ENCODE assay signal across 1 cellular context in the genomic region with DNA sequence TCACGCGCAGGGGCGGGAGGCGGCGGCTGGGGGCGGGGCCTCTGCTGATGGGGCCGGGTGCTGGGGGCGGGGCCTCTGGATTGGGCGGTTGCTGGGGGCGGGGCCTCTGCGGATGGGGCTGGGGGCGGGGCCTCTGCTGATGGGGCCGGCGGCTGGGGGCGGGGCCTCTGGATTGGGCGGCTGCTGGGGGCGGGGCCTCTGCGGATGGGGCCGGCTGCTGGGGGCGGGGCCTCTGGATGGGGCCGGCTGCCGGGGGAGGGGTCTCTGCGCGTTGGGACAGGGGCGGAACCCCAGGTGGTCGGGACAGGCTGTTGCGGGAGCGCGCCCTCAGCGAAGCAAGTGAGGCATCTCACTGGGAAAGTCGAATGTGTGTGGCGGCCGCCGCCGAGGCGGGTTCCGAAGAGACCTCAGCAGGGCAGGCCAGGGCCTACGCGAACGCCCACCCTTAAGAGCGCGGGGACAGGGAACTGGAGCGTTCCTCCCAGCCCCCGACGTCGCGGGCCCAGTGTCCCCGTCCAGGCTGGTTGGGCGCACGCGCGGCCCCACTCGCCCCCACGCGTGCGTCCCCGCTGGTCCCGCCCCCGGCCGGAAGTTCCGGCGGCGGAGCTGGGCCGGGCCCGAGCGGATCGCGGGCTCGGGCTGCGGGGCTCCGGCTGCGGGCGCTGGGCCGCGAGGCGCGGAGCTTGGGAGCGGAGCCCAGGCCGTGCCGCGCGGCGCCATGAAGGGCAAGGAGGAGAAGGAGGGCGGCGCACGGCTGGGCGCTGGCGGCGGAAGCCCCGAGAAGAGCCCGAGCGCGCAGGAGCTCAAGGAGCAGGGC.
TF ChIP-seq lines count a peak whose summit lies in the region.

A gene (plus strand): TSS at position 603 of the 817 bp plus-strand sequence. CDS start 116 bp downstream, at position 719.

TF ChIP-seq in K562, 482 proteins besides CTCF, POLR2A, EP300 and RAD21 (continued from another document and continues in another):
- TF ChIP-seq, protein P1, sequence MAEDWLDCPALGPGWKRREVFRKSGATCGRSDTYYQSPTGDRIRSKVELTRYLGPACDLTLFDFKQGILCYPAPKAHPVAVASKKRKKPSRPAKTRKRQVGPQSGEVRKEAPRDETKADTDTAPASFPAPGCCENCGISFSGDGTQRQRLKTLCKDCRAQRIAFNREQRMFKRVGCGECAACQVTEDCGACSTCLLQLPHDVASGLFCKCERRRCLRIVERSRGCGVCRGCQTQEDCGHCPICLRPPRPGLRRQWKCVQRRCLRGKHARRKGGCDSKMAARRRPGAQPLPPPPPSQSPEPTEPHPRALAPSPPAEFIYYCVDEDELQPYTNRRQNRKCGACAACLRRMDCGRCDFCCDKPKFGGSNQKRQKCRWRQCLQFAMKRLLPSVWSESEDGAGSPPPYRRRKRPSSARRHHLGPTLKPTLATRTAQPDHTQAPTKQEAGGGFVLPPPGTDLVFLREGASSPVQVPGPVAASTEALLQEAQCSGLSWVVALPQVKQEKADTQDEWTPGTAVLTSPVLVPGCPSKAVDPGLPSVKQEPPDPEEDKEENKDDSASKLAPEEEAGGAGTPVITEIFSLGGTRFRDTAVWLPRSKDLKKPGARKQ (CRISPR knock-in tag; IDR thresholded peaks at IDR 0.05), result no peak
- no peak for TF ChIP-seq MTF1 (CRISPR knock-in tag; IDR thresholded peaks at IDR 0.05; ENCODE audit: borderline replicate concordance)
- TF ChIP-seq SAFB (IDR thresholded peaks at IDR 0.05; ENCODE audit: borderline replicate concordance, low read depth, low read length), result peak; percentile 94
- no peak; the same call in 1 of the 2 replicates for TF ChIP-seq HDAC2 (IDR thresholded peaks at IDR 0.05)
- no peak for TF ChIP-seq ZNF121 (CRISPR knock-in tag; conservative IDR thresholded peaks at IDR 0.05)
- no peak for TF ChIP-seq PHB (CRISPR knock-in tag; IDR thresholded peaks at IDR 0.05)
- TF ChIP-seq SAFB2 (IDR thresholded peaks at IDR 0.05; ENCODE audit: borderline replicate concordance, low read depth, low read length, severe bottlenecking), result no peak
- no peak for TF ChIP-seq MECOM (CRISPR knock-in tag; IDR thresholded peaks at IDR 0.05)
- no peak for TF ChIP-seq MCM7 (IDR thresholded peaks at IDR 0.05)
- no peak for TF ChIP-seq NCOA1 (IDR thresholded peaks at IDR 0.05; ENCODE audit: low read depth)
- no peak for TF ChIP-seq ZC3H11A (IDR thresholded peaks at IDR 0.05; ENCODE audit: low read depth, low read length)
- TF ChIP-seq DMBX1 (CRISPR knock-in tag; IDR thresholded peaks at IDR 0.05; ENCODE audit: borderline replicate concordance), result no peak
- TF ChIP-seq OTX1 (CRISPR knock-in tag; IDR thresholded peaks at IDR 0.05), result no peak
- TF ChIP-seq MAZ (CRISPR knock-in tag; conservative IDR thresholded peaks at IDR 0.05 in 1 of 2, IDR thresholded peaks at IDR 0.05 in 1 of 2), result peak; percentile 63 to 66
- peak; percentile 38 for TF ChIP-seq POLR2B (IDR thresholded peaks at IDR 0.05; ENCODE audit: low read depth, partially characterized antibody)
- TF ChIP-seq ZNF354B (CRISPR knock-in tag; IDR thresholded peaks at IDR 0.05), result no peak
- TF ChIP-seq CREB1 (IDR thresholded peaks at IDR 0.05), result no peak
- TF ChIP-seq CREB1 (CRISPR knock-in tag; IDR thresholded peaks at IDR 0.05), result 0 out of 2 replicates have a peak, but pooled peaks have one; percentile 21
- 0 out of 4 replicates have a peak, but pooled peaks have one; percentile 39 to 41 for TF ChIP-seq FOXK2 (conservative IDR thresholded peaks at IDR 0.05 in 1 of 2, IDR thresholded peaks at IDR 0.05 in 1 of 2; ENCODE audit: low read depth in 2 of 2)
- no peak for TF ChIP-seq MTA1 (IDR thresholded peaks at IDR 0.05; ENCODE audit: borderline replicate concordance)
- peak; percentile 80 for TF ChIP-seq SAP30 (IDR thresholded peaks at IDR 0.05; ENCODE audit: borderline replicate concordance, insufficient read depth, low read depth, low read length, poor library complexity, severe bottlenecking)
- TF ChIP-seq, protein P2, sequence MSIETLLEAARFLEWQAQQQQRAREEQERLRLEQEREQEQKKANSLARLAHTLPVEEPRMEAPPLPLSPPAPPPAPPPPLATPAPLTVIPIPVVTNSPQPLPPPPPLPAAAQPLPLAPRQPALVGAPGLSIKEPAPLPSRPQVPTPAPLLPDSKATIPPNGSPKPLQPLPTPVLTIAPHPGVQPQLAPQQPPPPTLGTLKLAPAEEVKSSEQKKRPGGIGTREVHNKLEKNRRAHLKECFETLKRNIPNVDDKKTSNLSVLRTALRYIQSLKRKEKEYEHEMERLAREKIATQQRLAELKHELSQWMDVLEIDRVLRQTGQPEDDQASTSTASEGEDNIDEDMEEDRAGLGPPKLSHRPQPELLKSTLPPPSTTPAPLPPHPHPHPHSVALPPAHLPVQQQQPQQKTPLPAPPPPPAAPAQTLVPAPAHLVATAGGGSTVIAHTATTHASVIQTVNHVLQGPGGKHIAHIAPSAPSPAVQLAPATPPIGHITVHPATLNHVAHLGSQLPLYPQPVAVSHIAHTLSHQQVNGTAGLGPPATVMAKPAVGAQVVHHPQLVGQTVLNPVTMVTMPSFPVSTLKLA (conservative IDR thresholded peaks at IDR 0.05), result peak; percentile 56 to 89
- TF ChIP-seq WHSC1 (IDR thresholded peaks at IDR 0.05; ENCODE audit: low read length), result no peak
- TF ChIP-seq, protein P3, sequence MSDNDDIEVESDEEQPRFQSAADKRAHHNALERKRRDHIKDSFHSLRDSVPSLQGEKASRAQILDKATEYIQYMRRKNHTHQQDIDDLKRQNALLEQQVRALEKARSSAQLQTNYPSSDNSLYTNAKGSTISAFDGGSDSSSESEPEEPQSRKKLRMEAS (CRISPR knock-in tag; IDR thresholded peaks at IDR 0.05), result peak; percentile 78
- TF ChIP-seq, protein P4, sequence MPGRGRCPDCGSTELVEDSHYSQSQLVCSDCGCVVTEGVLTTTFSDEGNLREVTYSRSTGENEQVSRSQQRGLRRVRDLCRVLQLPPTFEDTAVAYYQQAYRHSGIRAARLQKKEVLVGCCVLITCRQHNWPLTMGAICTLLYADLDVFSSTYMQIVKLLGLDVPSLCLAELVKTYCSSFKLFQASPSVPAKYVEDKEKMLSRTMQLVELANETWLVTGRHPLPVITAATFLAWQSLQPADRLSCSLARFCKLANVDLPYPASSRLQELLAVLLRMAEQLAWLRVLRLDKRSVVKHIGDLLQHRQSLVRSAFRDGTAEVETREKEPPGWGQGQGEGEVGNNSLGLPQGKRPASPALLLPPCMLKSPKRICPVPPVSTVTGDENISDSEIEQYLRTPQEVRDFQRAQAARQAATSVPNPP (IDR thresholded peaks at IDR 0.05; ENCODE audit: borderline replicate concordance, insufficient read depth, insufficient read length), result no peak
- TF ChIP-seq MEF2A (IDR thresholded peaks at IDR 0.05; ENCODE audit: control insufficient read depth, low read depth, low read length), result no peak
- TF ChIP-seq, protein P5, sequence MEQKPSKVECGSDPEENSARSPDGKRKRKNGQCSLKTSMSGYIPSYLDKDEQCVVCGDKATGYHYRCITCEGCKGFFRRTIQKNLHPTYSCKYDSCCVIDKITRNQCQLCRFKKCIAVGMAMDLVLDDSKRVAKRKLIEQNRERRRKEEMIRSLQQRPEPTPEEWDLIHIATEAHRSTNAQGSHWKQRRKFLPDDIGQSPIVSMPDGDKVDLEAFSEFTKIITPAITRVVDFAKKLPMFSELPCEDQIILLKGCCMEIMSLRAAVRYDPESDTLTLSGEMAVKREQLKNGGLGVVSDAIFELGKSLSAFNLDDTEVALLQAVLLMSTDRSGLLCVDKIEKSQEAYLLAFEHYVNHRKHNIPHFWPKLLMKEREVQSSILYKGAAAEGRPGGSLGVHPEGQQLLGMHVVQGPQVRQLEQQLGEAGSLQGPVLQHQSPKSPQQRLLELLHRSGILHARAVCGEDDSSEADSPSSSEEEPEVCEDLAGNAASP (IDR thresholded peaks at IDR 0.05), result no peak
- peak; percentile 69; the same call in 1 of the 2 replicates for TF ChIP-seq KLF13 (tag; IDR thresholded peaks at IDR 0.05; ENCODE audit: borderline replicate concordance, low read depth)
- TF ChIP-seq, protein P6, sequence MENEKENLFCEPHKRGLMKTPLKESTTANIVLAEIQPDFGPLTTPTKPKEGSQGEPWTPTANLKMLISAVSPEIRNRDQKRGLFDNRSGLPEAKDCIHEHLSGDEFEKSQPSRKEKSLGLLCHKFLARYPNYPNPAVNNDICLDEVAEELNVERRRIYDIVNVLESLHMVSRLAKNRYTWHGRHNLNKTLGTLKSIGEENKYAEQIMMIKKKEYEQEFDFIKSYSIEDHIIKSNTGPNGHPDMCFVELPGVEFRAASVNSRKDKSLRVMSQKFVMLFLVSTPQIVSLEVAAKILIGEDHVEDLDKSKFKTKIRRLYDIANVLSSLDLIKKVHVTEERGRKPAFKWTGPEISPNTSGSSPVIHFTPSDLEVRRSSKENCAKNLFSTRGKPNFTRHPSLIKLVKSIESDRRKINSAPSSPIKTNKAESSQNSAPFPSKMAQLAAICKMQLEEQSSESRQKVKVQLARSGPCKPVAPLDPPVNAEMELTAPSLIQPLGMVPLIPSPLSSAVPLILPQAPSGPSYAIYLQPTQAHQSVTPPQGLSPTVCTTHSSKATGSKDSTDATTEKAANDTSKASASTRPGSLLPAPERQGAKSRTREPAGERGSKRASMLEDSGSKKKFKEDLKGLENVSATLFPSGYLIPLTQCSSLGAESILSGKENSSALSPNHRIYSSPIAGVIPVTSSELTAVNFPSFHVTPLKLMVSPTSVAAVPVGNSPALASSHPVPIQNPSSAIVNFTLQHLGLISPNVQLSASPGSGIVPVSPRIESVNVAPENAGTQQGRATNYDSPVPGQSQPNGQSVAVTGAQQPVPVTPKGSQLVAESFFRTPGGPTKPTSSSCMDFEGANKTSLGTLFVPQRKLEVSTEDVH (IDR thresholded peaks at IDR 0.05; ENCODE audit: low read depth, partially characterized antibody), result no peak
- peak; percentile 73 for TF ChIP-seq CTBP1 (IDR thresholded peaks at IDR 0.05; ENCODE audit: borderline replicate concordance)
- TF ChIP-seq, protein P7, sequence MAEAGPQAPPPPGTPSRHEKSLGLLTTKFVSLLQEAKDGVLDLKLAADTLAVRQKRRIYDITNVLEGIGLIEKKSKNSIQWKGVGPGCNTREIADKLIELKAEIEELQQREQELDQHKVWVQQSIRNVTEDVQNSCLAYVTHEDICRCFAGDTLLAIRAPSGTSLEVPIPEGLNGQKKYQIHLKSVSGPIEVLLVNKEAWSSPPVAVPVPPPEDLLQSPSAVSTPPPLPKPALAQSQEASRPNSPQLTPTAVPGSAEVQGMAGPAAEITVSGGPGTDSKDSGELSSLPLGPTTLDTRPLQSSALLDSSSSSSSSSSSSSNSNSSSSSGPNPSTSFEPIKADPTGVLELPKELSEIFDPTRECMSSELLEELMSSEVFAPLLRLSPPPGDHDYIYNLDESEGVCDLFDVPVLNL (CRISPR knock-in tag; IDR thresholded peaks at IDR 0.05; ENCODE audit: low read depth), result no peak
- TF ChIP-seq, protein P8, sequence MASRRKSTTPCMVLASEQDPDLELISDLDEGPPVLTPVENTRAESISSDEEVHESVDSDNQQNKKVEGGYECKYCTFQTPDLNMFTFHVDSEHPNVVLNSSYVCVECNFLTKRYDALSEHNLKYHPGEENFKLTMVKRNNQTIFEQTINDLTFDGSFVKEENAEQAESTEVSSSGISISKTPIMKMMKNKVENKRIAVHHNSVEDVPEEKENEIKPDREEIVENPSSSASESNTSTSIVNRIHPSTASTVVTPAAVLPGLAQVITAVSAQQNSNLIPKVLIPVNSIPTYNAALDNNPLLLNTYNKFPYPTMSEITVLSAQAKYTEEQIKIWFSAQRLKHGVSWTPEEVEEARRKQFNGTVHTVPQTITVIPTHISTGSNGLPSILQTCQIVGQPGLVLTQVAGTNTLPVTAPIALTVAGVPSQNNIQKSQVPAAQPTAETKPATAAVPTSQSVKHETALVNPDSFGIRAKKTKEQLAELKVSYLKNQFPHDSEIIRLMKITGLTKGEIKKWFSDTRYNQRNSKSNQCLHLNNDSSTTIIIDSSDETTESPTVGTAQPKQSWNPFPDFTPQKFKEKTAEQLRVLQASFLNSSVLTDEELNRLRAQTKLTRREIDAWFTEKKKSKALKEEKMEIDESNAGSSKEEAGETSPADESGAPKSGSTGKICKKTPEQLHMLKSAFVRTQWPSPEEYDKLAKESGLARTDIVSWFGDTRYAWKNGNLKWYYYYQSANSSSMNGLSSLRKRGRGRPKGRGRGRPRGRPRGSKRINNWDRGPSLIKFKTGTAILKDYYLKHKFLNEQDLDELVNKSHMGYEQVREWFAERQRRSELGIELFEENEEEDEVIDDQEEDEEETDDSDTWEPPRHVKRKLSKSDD (conservative IDR thresholded peaks at IDR 0.05; ENCODE audit: low read length), result no peak
- no peak for TF ChIP-seq HNRNPK (IDR thresholded peaks at IDR 0.05; ENCODE audit: low read depth, low read length, poor library complexity, severe bottlenecking)
- TF ChIP-seq SOX6 (IDR thresholded peaks at IDR 0.05), result peak; percentile 31; the same call in 1 of the 2 replicates
- no peak for TF ChIP-seq PHTF2 (CRISPR knock-in tag; IDR thresholded peaks at IDR 0.05)
- no peak for TF ChIP-seq ZNF175 (CRISPR knock-in tag; IDR thresholded peaks at IDR 0.05; ENCODE audit: low read depth)
- TF ChIP-seq, protein P9, sequence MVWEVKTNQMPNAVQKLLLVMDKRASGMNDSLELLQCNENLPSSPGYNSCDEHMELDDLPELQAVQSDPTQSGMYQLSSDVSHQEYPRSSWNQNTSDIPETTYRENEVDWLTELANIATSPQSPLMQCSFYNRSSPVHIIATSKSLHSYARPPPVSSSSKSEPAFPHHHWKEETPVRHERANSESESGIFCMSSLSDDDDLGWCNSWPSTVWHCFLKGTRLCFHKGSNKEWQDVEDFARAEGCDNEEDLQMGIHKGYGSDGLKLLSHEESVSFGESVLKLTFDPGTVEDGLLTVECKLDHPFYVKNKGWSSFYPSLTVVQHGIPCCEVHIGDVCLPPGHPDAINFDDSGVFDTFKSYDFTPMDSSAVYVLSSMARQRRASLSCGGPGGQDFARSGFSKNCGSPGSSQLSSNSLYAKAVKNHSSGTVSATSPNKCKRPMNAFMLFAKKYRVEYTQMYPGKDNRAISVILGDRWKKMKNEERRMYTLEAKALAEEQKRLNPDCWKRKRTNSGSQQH (CRISPR knock-in tag; IDR thresholded peaks at IDR 0.05), result no peak
- TF ChIP-seq FOXM1 (IDR thresholded peaks at IDR 0.05; ENCODE audit: low read depth), result no peak
- TF ChIP-seq FOXM1 (CRISPR knock-in tag; IDR thresholded peaks at IDR 0.05; ENCODE audit: low read depth), result peak; percentile 22; the same call in 1 of the 2 replicates
- TF ChIP-seq TARDBP (IDR thresholded peaks at IDR 0.05), result peak; percentile 85
- no peak for TF ChIP-seq ETS2 (tag; IDR thresholded peaks at IDR 0.05; ENCODE audit: borderline replicate concordance, poor library complexity, severe bottlenecking)
- TF ChIP-seq PCBP2 (IDR thresholded peaks at IDR 0.05; ENCODE audit: low read depth, low read length, poor library complexity, severe bottlenecking), result no peak
- peak; percentile 47; the same call in 1 of the 2 replicates for TF ChIP-seq ELF1 (tag; IDR thresholded peaks at IDR 0.05)
- peak; percentile 95 for TF ChIP-seq GABPA (tag; conservative IDR thresholded peaks at IDR 0.05; ENCODE audit: low read depth)
- TF ChIP-seq ZNF75A (CRISPR knock-in tag; IDR thresholded peaks at IDR 0.05), result no peak
- TF ChIP-seq ZNF583 (CRISPR knock-in tag; IDR thresholded peaks at IDR 0.05), result no peak
- TF ChIP-seq HDAC8 (tag; IDR thresholded peaks at IDR 0.05), result no peak
- TF ChIP-seq XRCC5 (IDR thresholded peaks at IDR 0.05; ENCODE audit: low read depth, low read length), result no peak
- TF ChIP-seq, protein P10, sequence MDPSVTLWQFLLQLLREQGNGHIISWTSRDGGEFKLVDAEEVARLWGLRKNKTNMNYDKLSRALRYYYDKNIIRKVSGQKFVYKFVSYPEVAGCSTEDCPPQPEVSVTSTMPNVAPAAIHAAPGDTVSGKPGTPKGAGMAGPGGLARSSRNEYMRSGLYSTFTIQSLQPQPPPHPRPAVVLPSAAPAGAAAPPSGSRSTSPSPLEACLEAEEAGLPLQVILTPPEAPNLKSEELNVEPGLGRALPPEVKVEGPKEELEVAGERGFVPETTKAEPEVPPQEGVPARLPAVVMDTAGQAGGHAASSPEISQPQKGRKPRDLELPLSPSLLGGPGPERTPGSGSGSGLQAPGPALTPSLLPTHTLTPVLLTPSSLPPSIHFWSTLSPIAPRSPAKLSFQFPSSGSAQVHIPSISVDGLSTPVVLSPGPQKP (CRISPR knock-in tag; IDR thresholded peaks at IDR 0.05), result no peak
